In the genomic region with DNA sequence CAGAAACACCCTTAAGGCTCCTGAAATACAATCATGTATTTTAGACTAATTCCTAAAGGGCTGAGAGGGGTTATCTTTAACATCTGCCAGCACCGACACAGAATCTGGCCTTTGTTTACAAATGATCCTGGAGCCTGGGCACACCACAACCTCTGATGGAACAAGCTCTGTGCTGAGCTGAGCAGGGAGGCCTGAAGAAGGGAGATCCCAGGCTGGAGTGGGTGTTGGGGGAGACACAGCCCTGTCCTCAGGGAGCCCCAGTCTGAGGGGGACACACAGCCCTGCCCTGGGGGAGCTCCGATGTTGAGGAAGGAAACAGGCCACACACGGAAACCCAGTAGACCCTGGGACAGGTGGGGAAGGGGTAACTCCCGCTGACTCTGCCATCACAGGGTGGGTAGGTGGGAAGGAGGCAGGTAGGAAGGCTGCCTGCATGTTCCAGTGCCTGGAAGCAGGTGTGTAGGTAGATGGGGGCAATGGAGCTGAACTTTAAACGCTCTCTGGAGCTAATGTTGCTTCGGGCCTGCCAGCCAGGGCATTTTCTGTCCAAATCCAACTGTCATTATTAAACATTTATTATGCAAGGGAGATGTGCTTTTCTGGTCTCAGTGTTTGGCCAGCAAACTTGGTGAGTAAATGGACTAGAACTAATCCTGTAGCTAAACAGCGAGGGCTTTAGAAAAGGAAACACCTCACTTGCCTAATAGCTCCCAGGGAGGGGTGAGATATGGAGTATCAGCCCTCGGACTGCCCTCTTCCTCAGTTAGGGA, we compare ENCODE assay signal across 17 cellular contexts.
DNase-seq lines count a peak whose midpoint lies in the region; ATAC-seq, FAIRE-seq and TF ChIP-seq lines count a peak whose summit lies in the region.
"Had no signal": no experiment of that assay in that cellular context is flagged by ENCODE, and none has a peak within 500 bp of the region (broad histone marks: within the 10 kb centered on the region; RNA-seq: fewer than 3 reads in every experiment).

No MANE protein-coding gene starts in this region.

- no TSS peak for BruUV-seq in Panc1 (replicated peaks; lab: Mats Ljungman, UMichigan)

- H3K27ac Mint-ChIP-seq in stimulated activated effector memory CD8-positive, alpha-beta T cell treated with anti-CD3 and anti-CD28 coated beads, Interleukin-12 subunit alpha, Interleukin-12 subunit beta, amount 100 ng/mL, for 72 hours: peak overlapping the region; percentile 43
- H3K27ac Mint-ChIP-seq: CD4-positive, CD25-positive, alpha-beta regulatory T cell; dendritic cell treated with granulocyte-macrophage colony-stimulating factor and Interleukin-4, amounts not matched to agents 40 ng/mL and 50 ng/mL, for 4 days; GM23338; T-helper 1 cell treated with Interleukin-12 subunit alpha and Interleukin-12 subunit beta and Interleukin-4 antibody, amounts not matched to agents 30 μg/mL and 1 μg/mL, for 36 hours had no signal

- CTCF ChIA-PET in Panc1 (lab: Charles Lee): no interaction called here

- no peaks in the 10 kb centered on the region for H3K36me3 Mint-ChIP-seq in stimulated activated effector memory CD8-positive, alpha-beta T cell treated with anti-CD3 and anti-CD28 coated beads, Interleukin-12 subunit alpha, Interleukin-12 subunit beta, amount 100 ng/mL, for 72 hours
- H3K36me3 Mint-ChIP-seq: CD4-positive, CD25-positive, alpha-beta regulatory T cell had no signal

- no peaks in the 10 kb centered on the region for H3K9me3 Mint-ChIP-seq in stimulated activated effector memory CD8-positive, alpha-beta T cell treated with anti-CD3 and anti-CD28 coated beads, Interleukin-12 subunit alpha, Interleukin-12 subunit beta, amount 100 ng/mL, for 72 hours
- H3K9me3 Mint-ChIP-seq: dendritic cell treated with granulocyte-macrophage colony-stimulating factor and Interleukin-4, amounts not matched to agents 40 ng/mL and 50 ng/mL, for 4 days; GM23338; T-helper 1 cell treated with Interleukin-12 subunit alpha and Interleukin-12 subunit beta and Interleukin-4 antibody, amounts not matched to agents 30 μg/mL and 1 μg/mL, for 36 hours had no signal

- H3K4me1 Mint-ChIP-seq in stimulated activated effector memory CD8-positive, alpha-beta T cell treated with anti-CD3 and anti-CD28 coated beads, Interleukin-12 subunit alpha, Interleukin-12 subunit beta, amount 100 ng/mL, for 72 hours: no peaks in the 10 kb centered on the region
- H3K4me1 Mint-ChIP-seq: CD4-positive, CD25-positive, alpha-beta regulatory T cell; GM23338 had no signal

- intact Hi-C loops in Panc1 (cut with micrococcal nuclease; ENCODE audit: unreplicated experiment): no loop called here

- H3K36me3 ChIP-seq in MG63 (no peaks in the 10 kb centered on the region), Panc1 (ENCODE audit: control insufficient read depth, insufficient read depth, low read length) (no peaks in the 10 kb centered on the region)

- in situ Hi-C loops in Panc1 (cut with HindIII; ENCODE audit: low pct_unique_long_range_greater_than_20kb, low sequenced_read_pairs): no loop called here

- H3K4me3 ChIP-seq in MG63: no peak overlapping the region
- H3K4me3 ChIP-seq in Panc1 (ENCODE audit: low read depth in 2 of 2, low read length in 2 of 2): no peak overlapping the region
- H3K4me3 ChIP-seq: GM23338 had no signal

- no peaks in the 10 kb centered on the region for H3K4me1 ChIP-seq in Panc1 (ENCODE audit: control insufficient read depth, insufficient read depth, low read length)
- H3K4me1 ChIP-seq: foreskin keratinocyte had no signal

- POLR2A ChIA-PET in Panc1 (lab: Charles Lee): interaction anchor here (0.6 kb wide), 1 partner anchor 29 kb away, joined by 3 read pairs; no protein-coding TSS in a partner anchor

- TF ChIP-seq CTCF in Panc1 (IDR thresholded peaks at IDR 0.05): no peak

- H3K27me3 ChIP-seq in MG63: no peaks in the 10 kb centered on the region
- H3K27me3 ChIP-seq in Panc1 (ENCODE audit: control insufficient read depth, insufficient read depth, low read length): no peaks in the 10 kb centered on the region

- H3K9me3 ChIP-seq in MG63: no peaks in the 10 kb centered on the region
- H3K9me3 ChIP-seq in Panc1 (ENCODE audit: control insufficient read depth, insufficient read depth, low read depth, low read length): no peaks in the 10 kb centered on the region

- no peak for FAIRE-seq in urothelium cell line (lab: Jason Lieb, UNC)
- FAIRE-seq: keratinocyte had no signal

- H3K4me3 Mint-ChIP-seq in stimulated activated effector memory CD8-positive, alpha-beta T cell treated with anti-CD3 and anti-CD28 coated beads, Interleukin-12 subunit alpha, Interleukin-12 subunit beta, amount 100 ng/mL, for 72 hours: no peak overlapping the region
- H3K4me3 Mint-ChIP-seq: CD4-positive, CD25-positive, alpha-beta regulatory T cell; dendritic cell treated with granulocyte-macrophage colony-stimulating factor and Interleukin-4, amounts not matched to agents 40 ng/mL and 50 ng/mL, for 4 days; GM23338; T-helper 1 cell treated with Interleukin-12 subunit alpha and Interleukin-12 subunit beta and Interleukin-4 antibody, amounts not matched to agents 30 μg/mL and 1 μg/mL, for 36 hours had no signal

- H3K27ac ChIP-seq in Panc1 (ENCODE audit: low read length): peak overlapping the region; percentile 7; the same call in 1 of the 2 replicates
- H3K27ac ChIP-seq: foreskin keratinocyte had no signal

- ATAC-seq in Panc1 (no peak), left lobe of liver (peak; percentile 87), GM21717 (IDR thresholded peaks at IDR 0.05; ENCODE audit: unreplicated experiment) (no peak)
- ATAC-seq in stimulated activated effector memory CD8-positive, alpha-beta T cell treated with anti-CD3 and anti-CD28 coated beads, Interleukin-12 subunit alpha, Interleukin-12 subunit beta, amount 100 ng/mL, for 72 hours: no peak
- ATAC-seq: foreskin keratinocyte, GM23338 had no signal

- peak; percentile 50 for DNase-seq in MG63
- no peak for DNase-seq in Panc1 (ENCODE audit: low read depth, low spot score)
- DNase-seq in left lobe of liver (ENCODE audit: low spot score): peak; percentile 79
- DNase-seq in stimulated activated effector memory CD8-positive, alpha-beta T cell treated with anti-CD3 and anti-CD28 coated beads, Interleukin-12 subunit alpha, Interleukin-12 subunit beta, amount 100 ng/mL, for 72 hours (ENCODE audit: low spot score in 2 of 2): no peak
- DNase-seq in stimulated activated CD4-positive, alpha-beta T cell treated with anti-CD3 and anti-CD28 coated beads, Interleukin-4, amount 100 ng/mL, for 24 hours: no peak
- DNase-seq in urothelium cell line (ENCODE audit: low spot score): no peak
- no peak for DNase-seq in anterior cingulate cortex (lab: John Stamatoyannopoulos, UW)
- DNase-seq: activated CD4-positive, alpha-beta T cell treated with anti-CD3 and anti-CD28 coated beads for 48 hours; aorta; CD4-positive, CD25-positive, alpha-beta regulatory T cell; foreskin keratinocyte; GF-D8 had no signal

Comparison
In these comparisons a context has a peak if more than half of its experiments do, and no peak if none do; other contexts are left out.
1. DNase-seq: peak in MG63 (single experiment) and left lobe of liver (single experiment); none in Panc1 (single experiment), stimulated activated effector memory CD8-positive, alpha-beta T cell treated with anti-CD3 and anti-CD28 coated beads, Interleukin-12 subunit alpha, Interleukin-12 subunit beta, amount 100 ng/mL, for 72 hours (0 of 2), stimulated activated CD4-positive, alpha-beta T cell treated with anti-CD3 and anti-CD28 coated beads, Interleukin-4, amount 100 ng/mL, for 24 hours (single experiment), urothelium cell line (single experiment) and anterior cingulate cortex (0 of 58).